Comparison of ENCODE assay signal across 7 cellular contexts in the genomic region with DNA sequence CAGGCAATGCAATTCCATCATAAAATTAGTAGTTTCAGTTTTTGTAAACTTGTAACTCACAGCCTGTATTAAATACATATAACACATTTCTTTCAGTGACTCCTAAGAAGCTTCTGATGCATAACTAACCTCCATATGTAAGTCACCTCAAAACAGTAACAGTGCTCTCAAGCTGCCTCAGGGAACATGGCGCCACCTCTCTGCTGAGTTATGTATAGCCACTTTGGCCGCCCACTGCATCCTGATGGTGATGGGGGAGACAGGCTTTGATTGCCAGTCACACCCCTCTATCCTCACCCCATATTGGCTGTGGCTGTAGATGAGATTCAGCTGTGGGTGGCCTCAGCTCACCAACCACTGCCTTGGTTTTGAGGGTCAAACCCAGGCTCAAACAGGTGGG. TPM values are rescaled to one million over a fixed set of nuclear protein-coding genes. Genes with fewer than 3 reads are reported as not detected.
DNase-seq lines count a peak whose midpoint lies in the region; ATAC-seq and TF ChIP-seq lines count a peak whose summit lies in the region.

No MANE protein-coding gene starts in this region.

- no peak overlapping the region for H3K4me3 ChIP-seq in fibroblast of villous mesenchyme (ENCODE audit: low read depth, low read length)

- DNase-seq in HS-27A (ENCODE audit: low read depth) (peak; percentile 11), fibroblast of villous mesenchyme (ENCODE audit: low read depth) (peak; percentile 35), GM19240 (ENCODE audit: insufficient read length, low spot score) (no peak)
- peak; percentile 8 for DNase-seq in activated CD4-positive, CD25-positive, alpha-beta regulatory T cell treated with anti-CD3 and anti-CD28 coated beads, Interleukin-2, amount 50 U/mL, for 16 hours (ENCODE audit: low read depth, low spot score)
- DNase-seq in stimulated activated CD8-positive, alpha-beta memory T cell treated with anti-CD3 and anti-CD28 coated beads, Interleukin-7, amount 100 ng/mL, for 24 hours (ENCODE audit: low read depth): peak; percentile 19

- TF ChIP-seq CTCF in GM12873 (IDR thresholded peaks at IDR 0.05; ENCODE audit: insufficient read depth, low read depth, low read length, missing control alignments) (peak; percentile 62), fibroblast of villous mesenchyme (IDR thresholded peaks at IDR 0.05; ENCODE audit: insufficient read depth, low read depth, low read length) (peak; percentile 75)

- ATAC-seq in GM19463 (IDR thresholded peaks at IDR 0.05; ENCODE audit: unreplicated experiment): no peak

RNA-seq across cellular contexts. Expression of a gene that starts 54.3 kb away (rescaled TPM):
- total RNA-seq in fibroblast of villous mesenchyme: 27.4 and 38.4 TPM in 2 replicates
